1 cellular context compared by ENCODE assay signal in the genomic region with DNA sequence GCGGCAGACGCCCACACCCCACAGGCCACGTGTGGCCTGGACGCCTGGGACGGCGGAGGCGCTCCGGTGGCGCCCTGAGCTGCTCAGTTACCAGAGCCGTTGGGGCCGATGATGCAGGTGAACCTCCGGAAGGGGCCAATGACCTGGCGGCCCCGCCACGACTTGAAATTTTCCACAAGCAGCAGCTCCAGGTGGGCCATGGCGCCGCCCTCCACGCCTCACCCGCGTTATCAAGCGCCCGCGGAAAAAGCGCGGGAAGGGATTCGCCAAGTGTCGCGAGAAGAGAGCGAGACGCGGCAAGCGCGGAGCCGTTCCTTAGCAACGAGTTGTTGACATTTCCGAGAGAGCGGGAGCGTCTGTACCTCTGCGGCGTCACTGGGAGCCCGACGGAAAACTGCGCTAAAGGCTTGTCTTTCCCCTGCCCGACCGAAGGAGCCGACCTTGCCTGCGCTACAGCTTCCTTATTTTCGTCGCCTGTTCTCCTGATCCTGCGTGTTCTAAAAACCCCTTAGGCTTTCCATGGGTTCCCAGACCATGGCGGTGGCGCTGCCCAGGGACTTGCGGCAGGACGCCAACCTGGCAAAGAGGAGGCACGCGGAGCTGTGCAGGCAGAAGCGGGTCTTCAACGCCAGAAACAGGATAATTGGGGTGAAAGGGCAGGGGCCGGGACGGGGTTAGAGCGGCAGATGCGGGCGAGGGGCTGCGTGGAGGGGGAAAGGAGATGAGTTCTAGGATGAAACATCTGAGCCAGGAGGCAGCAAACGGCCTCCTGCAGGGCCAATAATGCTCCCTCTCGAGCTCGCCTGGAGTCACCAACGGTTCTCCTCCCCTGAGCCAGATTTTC.
TF ChIP-seq lines count a peak whose summit lies in the region.

A gene with protein sequence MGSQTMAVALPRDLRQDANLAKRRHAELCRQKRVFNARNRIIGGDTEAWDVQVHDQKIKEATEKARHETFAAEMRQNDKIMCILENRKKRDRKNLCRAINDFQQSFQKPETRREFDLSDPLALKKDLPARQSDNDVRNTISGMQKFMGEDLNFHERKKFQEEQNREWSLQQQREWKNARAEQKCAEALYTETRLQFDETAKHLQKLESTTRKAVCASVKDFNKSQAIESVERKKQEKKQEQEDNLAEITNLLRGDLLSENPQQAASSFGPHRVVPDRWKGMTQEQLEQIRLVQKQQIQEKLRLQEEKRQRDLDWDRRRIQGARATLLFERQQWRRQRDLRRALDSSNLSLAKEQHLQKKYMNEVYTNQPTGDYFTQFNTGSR (plus strand): TSS at position 326 of the 844 bp plus-strand sequence. CDS start 194 bp downstream, at position 520.
A gene with protein sequence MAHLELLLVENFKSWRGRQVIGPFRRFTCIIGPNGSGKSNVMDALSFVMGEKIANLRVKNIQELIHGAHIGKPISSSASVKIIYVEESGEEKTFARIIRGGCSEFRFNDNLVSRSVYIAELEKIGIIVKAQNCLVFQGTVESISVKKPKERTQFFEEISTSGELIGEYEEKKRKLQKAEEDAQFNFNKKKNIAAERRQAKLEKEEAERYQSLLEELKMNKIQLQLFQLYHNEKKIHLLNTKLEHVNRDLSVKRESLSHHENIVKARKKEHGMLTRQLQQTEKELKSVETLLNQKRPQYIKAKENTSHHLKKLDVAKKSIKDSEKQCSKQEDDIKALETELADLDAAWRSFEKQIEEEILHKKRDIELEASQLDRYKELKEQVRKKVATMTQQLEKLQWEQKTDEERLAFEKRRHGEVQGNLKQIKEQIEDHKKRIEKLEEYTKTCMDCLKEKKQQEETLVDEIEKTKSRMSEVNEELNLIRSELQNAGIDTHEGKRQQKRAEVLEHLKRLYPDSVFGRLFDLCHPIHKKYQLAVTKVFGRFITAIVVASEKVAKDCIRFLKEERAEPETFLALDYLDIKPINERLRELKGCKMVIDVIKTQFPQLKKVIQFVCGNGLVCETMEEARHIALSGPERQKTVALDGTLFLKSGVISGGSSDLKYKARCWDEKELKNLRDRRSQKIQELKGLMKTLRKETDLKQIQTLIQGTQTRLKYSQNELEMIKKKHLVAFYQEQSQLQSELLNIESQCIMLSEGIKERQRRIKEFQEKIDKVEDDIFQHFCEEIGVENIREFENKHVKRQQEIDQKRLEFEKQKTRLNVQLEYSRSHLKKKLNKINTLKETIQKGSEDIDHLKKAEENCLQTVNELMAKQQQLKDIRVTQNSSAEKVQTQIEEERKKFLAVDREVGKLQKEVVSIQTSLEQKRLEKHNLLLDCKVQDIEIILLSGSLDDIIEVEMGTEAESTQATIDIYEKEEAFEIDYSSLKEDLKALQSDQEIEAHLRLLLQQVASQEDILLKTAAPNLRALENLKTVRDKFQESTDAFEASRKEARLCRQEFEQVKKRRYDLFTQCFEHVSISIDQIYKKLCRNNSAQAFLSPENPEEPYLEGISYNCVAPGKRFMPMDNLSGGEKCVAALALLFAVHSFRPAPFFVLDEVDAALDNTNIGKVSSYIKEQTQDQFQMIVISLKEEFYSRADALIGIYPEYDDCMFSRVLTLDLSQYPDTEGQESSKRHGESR (minus strand): TSS at position 232 of the 844 bp plus-strand sequence. CDS start 32 bp downstream, at position 200.

TF ChIP-seq in HCT116, 20 proteins besides CTCF, POLR2A, EP300 and RAD21 (continued from another document):
- TF ChIP-seq, protein P1, sequence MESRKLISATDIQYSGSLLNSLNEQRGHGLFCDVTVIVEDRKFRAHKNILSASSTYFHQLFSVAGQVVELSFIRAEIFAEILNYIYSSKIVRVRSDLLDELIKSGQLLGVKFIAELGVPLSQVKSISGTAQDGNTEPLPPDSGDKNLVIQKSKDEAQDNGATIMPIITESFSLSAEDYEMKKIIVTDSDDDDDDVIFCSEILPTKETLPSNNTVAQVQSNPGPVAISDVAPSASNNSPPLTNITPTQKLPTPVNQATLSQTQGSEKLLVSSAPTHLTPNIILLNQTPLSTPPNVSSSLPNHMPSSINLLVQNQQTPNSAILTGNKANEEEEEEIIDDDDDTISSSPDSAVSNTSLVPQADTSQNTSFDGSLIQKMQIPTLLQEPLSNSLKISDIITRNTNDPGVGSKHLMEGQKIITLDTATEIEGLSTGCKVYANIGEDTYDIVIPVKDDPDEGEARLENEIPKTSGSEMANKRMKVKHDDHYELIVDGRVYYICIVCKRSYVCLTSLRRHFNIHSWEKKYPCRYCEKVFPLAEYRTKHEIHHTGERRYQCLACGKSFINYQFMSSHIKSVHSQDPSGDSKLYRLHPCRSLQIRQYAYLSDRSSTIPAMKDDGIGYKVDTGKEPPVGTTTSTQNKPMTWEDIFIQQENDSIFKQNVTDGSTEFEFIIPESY (IDR thresholded peaks at IDR 0.05; ENCODE audit: extremely low read depth, insufficient replicate concordance, low read length): peak; percentile 96
- TF ChIP-seq, protein P2, sequence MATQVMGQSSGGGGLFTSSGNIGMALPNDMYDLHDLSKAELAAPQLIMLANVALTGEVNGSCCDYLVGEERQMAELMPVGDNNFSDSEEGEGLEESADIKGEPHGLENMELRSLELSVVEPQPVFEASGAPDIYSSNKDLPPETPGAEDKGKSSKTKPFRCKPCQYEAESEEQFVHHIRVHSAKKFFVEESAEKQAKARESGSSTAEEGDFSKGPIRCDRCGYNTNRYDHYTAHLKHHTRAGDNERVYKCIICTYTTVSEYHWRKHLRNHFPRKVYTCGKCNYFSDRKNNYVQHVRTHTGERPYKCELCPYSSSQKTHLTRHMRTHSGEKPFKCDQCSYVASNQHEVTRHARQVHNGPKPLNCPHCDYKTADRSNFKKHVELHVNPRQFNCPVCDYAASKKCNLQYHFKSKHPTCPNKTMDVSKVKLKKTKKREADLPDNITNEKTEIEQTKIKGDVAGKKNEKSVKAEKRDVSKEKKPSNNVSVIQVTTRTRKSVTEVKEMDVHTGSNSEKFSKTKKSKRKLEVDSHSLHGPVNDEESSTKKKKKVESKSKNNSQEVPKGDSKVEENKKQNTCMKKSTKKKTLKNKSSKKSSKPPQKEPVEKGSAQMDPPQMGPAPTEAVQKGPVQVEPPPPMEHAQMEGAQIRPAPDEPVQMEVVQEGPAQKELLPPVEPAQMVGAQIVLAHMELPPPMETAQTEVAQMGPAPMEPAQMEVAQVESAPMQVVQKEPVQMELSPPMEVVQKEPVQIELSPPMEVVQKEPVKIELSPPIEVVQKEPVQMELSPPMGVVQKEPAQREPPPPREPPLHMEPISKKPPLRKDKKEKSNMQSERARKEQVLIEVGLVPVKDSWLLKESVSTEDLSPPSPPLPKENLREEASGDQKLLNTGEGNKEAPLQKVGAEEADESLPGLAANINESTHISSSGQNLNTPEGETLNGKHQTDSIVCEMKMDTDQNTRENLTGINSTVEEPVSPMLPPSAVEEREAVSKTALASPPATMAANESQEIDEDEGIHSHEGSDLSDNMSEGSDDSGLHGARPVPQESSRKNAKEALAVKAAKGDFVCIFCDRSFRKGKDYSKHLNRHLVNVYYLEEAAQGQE (IDR thresholded peaks at IDR 0.05; ENCODE audit: low read depth): no peak
- TF ChIP-seq CEBPB (IDR thresholded peaks at IDR 0.05; ENCODE audit: low read depth) (no peak), EZH2phosphoT487 (IDR thresholded peaks at IDR 0.05; ENCODE audit: borderline replicate concordance) (no peak), ZNF274 (IDR thresholded peaks at IDR 0.05; ENCODE audit: low read depth, low read length) (no peak), POLR2AphosphoS5 (IDR thresholded peaks at IDR 0.05; ENCODE audit: low read depth, low read length) (peak; percentile 35; the same call in 1 of the 2 replicates), ELF1 (IDR thresholded peaks at IDR 0.05; ENCODE audit: borderline replicate concordance, low read depth) (no peak), SP1 (IDR thresholded peaks at IDR 0.05; ENCODE audit: low read depth) (no peak), EGR1 (IDR thresholded peaks at IDR 0.05; ENCODE audit: low read depth) (no peak), YY1 (IDR thresholded peaks at IDR 0.05; ENCODE audit: extremely low read depth, insufficient replicate concordance, low read depth, low read length) (no peak), ZFX (IDR thresholded peaks at IDR 0.05) (no peak), JUND (IDR thresholded peaks at IDR 0.05) (no peak), EZH2 (IDR thresholded peaks at IDR 0.05) (no peak), SIN3A (IDR thresholded peaks at IDR 0.05; ENCODE audit: low read depth) (peak; percentile 71; the same call in 1 of the 2 replicates), TCF7L2 (IDR thresholded peaks at IDR 0.05; ENCODE audit: borderline replicate concordance, extremely low read depth, insufficient read depth, insufficient read length) (no peak), FOSL1 (IDR thresholded peaks at IDR 0.05; ENCODE audit: low read depth) (no peak), SRF (IDR thresholded peaks at IDR 0.05; ENCODE audit: low read depth) (no peak)
- TF ChIP-seq, protein P3, sequence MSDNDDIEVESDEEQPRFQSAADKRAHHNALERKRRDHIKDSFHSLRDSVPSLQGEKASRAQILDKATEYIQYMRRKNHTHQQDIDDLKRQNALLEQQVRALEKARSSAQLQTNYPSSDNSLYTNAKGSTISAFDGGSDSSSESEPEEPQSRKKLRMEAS (IDR thresholded peaks at IDR 0.05): peak; percentile 98
- TF ChIP-seq, protein P4, sequence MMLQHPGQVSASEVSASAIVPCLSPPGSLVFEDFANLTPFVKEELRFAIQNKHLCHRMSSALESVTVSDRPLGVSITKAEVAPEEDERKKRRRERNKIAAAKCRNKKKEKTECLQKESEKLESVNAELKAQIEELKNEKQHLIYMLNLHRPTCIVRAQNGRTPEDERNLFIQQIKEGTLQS (IDR thresholded peaks at IDR 0.05): no peak
